Comparison of ENCODE assay signal across 10 cellular contexts in the genomic region with DNA sequence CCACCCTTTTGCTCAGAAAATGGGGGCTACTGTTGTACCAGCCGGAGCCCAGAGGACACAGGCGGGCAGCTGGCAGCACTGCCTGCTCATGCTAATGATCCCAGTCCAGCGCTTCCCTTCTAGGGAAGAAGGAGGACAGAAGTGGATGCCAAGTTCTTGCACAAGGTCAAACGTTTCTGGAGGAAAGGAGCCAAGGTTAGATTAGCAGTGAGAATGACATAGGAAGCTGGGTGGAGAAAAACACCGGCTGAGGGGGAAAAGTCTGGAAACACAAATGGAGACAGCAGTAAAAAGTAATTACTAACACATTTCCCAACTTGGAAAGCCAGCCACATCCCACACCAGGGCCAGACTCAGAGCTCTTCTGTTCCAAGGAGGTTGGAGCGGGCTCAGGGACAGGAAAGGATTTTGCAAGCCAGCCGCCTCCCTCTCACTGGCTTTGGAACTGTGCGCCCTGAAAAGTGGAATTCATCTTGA.
DNase-seq lines count a peak whose midpoint lies in the region; ATAC-seq lines count a peak whose summit lies in the region.
"Had no signal": no experiment of that assay in that cellular context is flagged by ENCODE, and none has a peak within 500 bp of the region (broad histone marks: within the 10 kb centered on the region; RNA-seq: fewer than 3 reads in every experiment).

No MANE protein-coding gene starts in this region.

- in situ Hi-C loops in G401 (cut with HindIII; ENCODE audit: low sequenced_read_pairs) = no loop called here

- peak overlapping the region; percentile 55 for H3K27ac ChIP-seq in layer of hippocampus (ENCODE audit: low read depth, low read length)

- peak; percentile 82 for DNase-seq in G401 (ENCODE audit: low spot score)
- peak; percentile 58 for DNase-seq in cerebellum (ENCODE audit: low spot score)
- peak; percentile 72 for DNase-seq in skeletal muscle cell (ENCODE audit: low read depth)
- DNase-seq in HuH-7.5 (ENCODE audit: low spot score) = no peak
- DNase-seq in activated T-cell treated with anti-CD3 and anti-CD28 coated beads, Interleukin-2, amount 50 U/mL, for 1 hour = no peak
- DNase-seq in stimulated activated CD4-positive, alpha-beta T cell treated with anti-CD3 and anti-CD28 coated beads, Interleukin-15, amount 100 ng/mL, for 24 hours = no peak
- DNase-seq: natural killer cell, NCI-H774 had no signal

- no peaks in the 10 kb centered on the region for H3K27me3 ChIP-seq in layer of hippocampus (ENCODE audit: control insufficient read depth, insufficient read depth, low read length)

- ATAC-seq in GM19455 (IDR thresholded peaks at IDR 0.05; ENCODE audit: unreplicated experiment) = no peak
- ATAC-seq: natural killer cell had no signal

- peak overlapping the region; percentile 17 for H3K4me3 ChIP-seq in skeletal muscle cell (ENCODE audit: low read depth, low read length)

Comparison
In these comparisons a context has a peak if more than half of its experiments do, and no peak if none do; other contexts are left out.
1. DNase-seq: peak in G401 (single experiment), cerebellum (single experiment) and skeletal muscle cell (single experiment); none in HuH-7.5 (single experiment), activated T-cell treated with anti-CD3 and anti-CD28 coated beads, Interleukin-2, amount 50 U/mL, for 1 hour (single experiment) and stimulated activated CD4-positive, alpha-beta T cell treated with anti-CD3 and anti-CD28 coated beads, Interleukin-15, amount 100 ng/mL, for 24 hours (single experiment).